In the genomic region with DNA sequence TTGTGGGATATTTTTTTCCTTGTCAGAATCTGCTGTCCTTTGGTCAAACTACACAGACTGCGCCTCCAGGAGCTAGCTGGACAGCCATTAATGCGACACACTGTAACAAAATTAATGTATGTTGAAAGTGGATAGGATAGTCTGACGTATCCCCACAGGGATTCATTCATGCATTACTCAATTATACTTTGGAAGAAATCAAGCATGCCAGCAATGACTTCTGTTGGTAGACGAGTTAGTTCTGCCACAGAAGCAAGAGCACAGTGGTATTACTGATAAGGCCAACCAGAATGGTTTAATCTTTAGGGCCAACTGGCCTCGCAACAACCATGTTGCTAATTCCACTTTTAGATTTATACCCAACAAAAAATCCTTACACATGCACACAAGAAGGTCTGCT, we compare ENCODE assay signal across 13 cellular contexts.
"Had no signal": no experiment of that assay in that cellular context is flagged by ENCODE, and none has a peak within 500 bp of the region (broad histone marks: within the 10 kb centered on the region; RNA-seq: fewer than 3 reads in every experiment).

No MANE protein-coding gene starts in this region.

- FAIRE-seq: islet of Langerhans had no signal

- ATAC-seq: gastrocnemius medialis; left lobe of liver; natural killer cell; stimulated activated naive B cell treated with anti-CD40 and anti-IgM and Interleukin-4, amounts not matched to agents 10 μg/mL and 1 μg/mL and 100 μg/mL, for 72 hours had no signal

- H3K9me3 ChIP-seq: gastrocnemius medialis, tibial nerve, vagina had no signal

- H3K27ac ChIP-seq: epithelial cell of prostate, gastrocnemius medialis, tibial nerve, vagina had no signal

- H3K4me3 ChIP-seq: gastrocnemius medialis, tibial nerve, vagina had no signal

- DNase-seq: activated CD4-positive, alpha-beta T cell treated with anti-CD3 and anti-CD28 coated beads, Interleukin-2, amount 50 U/mL, for 4 hours; activated CD4-positive, CD25-positive, alpha-beta regulatory T cell treated with anti-CD3 and anti-CD28 coated beads, Interleukin-2, amount 50 U/mL, for 72 hours; activated naive CD4-positive, alpha-beta T cell treated with anti-CD3 and anti-CD28 coated beads, Interleukin-2, amount 50 U/mL, for 16 hours; gastrocnemius medialis; natural killer cell; posterior cingulate gyrus; stimulated activated CD4-positive, alpha-beta T cell treated with anti-CD3 and anti-CD28 coated beads, Interleukin-2, amount 100 ng/mL, for 48 hours; stimulated activated naive B cell treated with anti-CD40 and anti-IgM and Interleukin-4, amounts not matched to agents 10 μg/mL and 1 μg/mL and 100 μg/mL, for 72 hours had no signal

- H3K27me3 ChIP-seq: gastrocnemius medialis, tibial nerve, vagina had no signal
